ENCODE assay signal across 18 cellular contexts in genomic region chr19:51615991-51616390, GRCh38. TPM values are rescaled to one million over a fixed set of nuclear protein-coding genes. Genes with fewer than 3 reads are reported as not detected.
DNase-seq lines count a peak whose midpoint lies in the region; ATAC-seq, FAIRE-seq and TF ChIP-seq lines count a peak whose summit lies in the region.
"Had no signal": no experiment of that assay in that cellular context is flagged by ENCODE, and none has a peak within 500 bp of the region (broad histone marks: within the 10 kb centered on the region; RNA-seq: fewer than 3 reads in every experiment).

No MANE protein-coding gene starts in this region.

- CTCF ChIA-PET in K562 (lab: Yijun Ruan, JAX; ENCODE audit: low intra/inter-chr PET ratio), result no interaction called here

- no peaks in the 10 kb centered on the region for H3K79me2 ChIP-seq in K562 (ENCODE audit: control insufficient read depth, insufficient read depth, low read length)

- H3K36me3 ChIP-seq in K562 (ENCODE audit: control insufficient read depth, insufficient read depth, low read length), result no peaks in the 10 kb centered on the region
- H3K36me3 ChIP-seq: BLaER1 had no signal

- no peak for TF ChIP-seq POLR2A in K562 (conservative IDR thresholded peaks at IDR 0.05)

- no peak for TF ChIP-seq EP300 in K562 (IDR thresholded peaks at IDR 0.05; ENCODE audit: low read length)

- WGBS in K562 (ENCODE audit: insufficient coverage, low coverage, missing lambda C conversion rate), result 29% methylated on average over 7 of the region's 7 CpGs

- H3K4me2 ChIP-seq in K562 (ENCODE audit: insufficient read depth, low read length), result no peak overlapping the region
- H3K4me2 ChIP-seq: BLaER1 had no signal

- intact Hi-C loops in K562 (cut with micrococcal nuclease), result no loop called here

- H3K9me3 Mint-ChIP-seq in osteocyte (ENCODE audit: unreplicated experiment), result peaks cover 9% of the 10 kb centered on the region
- H3K9me3 Mint-ChIP-seq in type B pancreatic cell, result no peaks in the 10 kb centered on the region
- H3K9me3 Mint-ChIP-seq: HFFc6 had no signal

- peaks cover 13 to 33% of the 10 kb centered on the region in 2 experiments for H3K27me3 ChIP-seq in K562 (ENCODE audit: control insufficient read depth in 2 of 2, insufficient read depth in 2 of 2, low read length in 2 of 2)
- H3K27me3 ChIP-seq: BLaER1 had no signal

- H3K36me3 Mint-ChIP-seq in osteocyte (ENCODE audit: unreplicated experiment) (no peaks in the 10 kb centered on the region), type B pancreatic cell (no peaks in the 10 kb centered on the region)

- no peaks in the 10 kb centered on the region for H3K9me1 ChIP-seq in K562 (ENCODE audit: control insufficient read depth, insufficient read depth, low read length)

- H2AFZ ChIP-seq in K562 (ENCODE audit: low read depth, low read length), result no peak overlapping the region

- H4K20me1 ChIP-seq in K562 (replicated peaks; ENCODE audit: control insufficient read depth, insufficient read depth, low read length), result no peaks in the 10 kb centered on the region
- H4K20me1 ChIP-seq: BLaER1 had no signal

- no peaks in the 10 kb centered on the region for H3K4me1 Mint-ChIP-seq in osteocyte (ENCODE audit: unreplicated experiment)
- no peaks in the 10 kb centered on the region for H3K4me1 Mint-ChIP-seq in type B pancreatic cell (ENCODE audit: unreplicated experiment)

- no peak overlapping the region for H3K4me3 ChIP-seq in K562
- H3K4me3 ChIP-seq: BLaER1, GM12878 had no signal

- TF ChIP-seq CTCF in K562 (IDR thresholded peaks at IDR 0.05 in 2 of 3, conservative IDR thresholded peaks at IDR 0.05 in 1 of 3; ENCODE audit: insufficient read depth in 2 of 3, low read depth in 1 of 3, low read length in 3 of 3), result no peak
- TF ChIP-seq CTCF in osteocyte (IDR thresholded peaks at IDR 0.05), result no peak
- no peak for TF ChIP-seq CTCF in type B pancreatic cell (conservative IDR thresholded peaks at IDR 0.05)

- H3K9me3 ChIP-seq in K562 (replicated peaks; ENCODE audit: control insufficient read depth, insufficient read depth, low read depth, low read length), result no peaks in the 10 kb centered on the region
- H3K9me3 ChIP-seq: BLaER1 had no signal

- H3K4me1 ChIP-seq in K562 (replicated peaks in 1 of 2; ENCODE audit: control insufficient read depth in 2 of 2, insufficient read depth in 2 of 2, low read length in 2 of 2), result no peaks in the 10 kb centered on the region

- H3K4me3 Mint-ChIP-seq in osteocyte (ENCODE audit: unreplicated experiment) (no peak overlapping the region), type B pancreatic cell (no peak overlapping the region)
- H3K4me3 Mint-ChIP-seq: HFFc6 had no signal

- FAIRE-seq in K562 (lab: Jason Lieb, UNC), result no peak
- FAIRE-seq: GM12878, GM18507 had no signal

- H3K27ac Mint-ChIP-seq in osteocyte (ENCODE audit: unreplicated experiment) (no peak overlapping the region), type B pancreatic cell (peak overlapping the region; percentile 17)
- H3K27ac Mint-ChIP-seq: HFFc6 had no signal

- H3K27me3 Mint-ChIP-seq in osteocyte (ENCODE audit: unreplicated experiment), result no peaks in the 10 kb centered on the region
- peaks cover 8% of the 10 kb centered on the region for H3K27me3 Mint-ChIP-seq in type B pancreatic cell

- in situ Hi-C loops in K562 (cut with MboI), result no loop called here

- POLR2A ChIA-PET in K562 (lab: Yijun Ruan, JAX), result interaction anchor here (0.7 to 1.9 kb wide), 2 partner anchors 15 to 571 kb away, joined by 3 to 5 read pairs; no protein-coding TSS in a partner anchor

- H3K9ac ChIP-seq in K562 (ENCODE audit: insufficient read depth in 1 of 2, low read depth in 2 of 2, low read length in 2 of 2), result no peak overlapping the region
- H3K9ac ChIP-seq: BLaER1 had no signal

- no peak for TF ChIP-seq RAD21 in K562 (CRISPR knock-in tag; conservative IDR thresholded peaks at IDR 0.05 in 1 of 2, IDR thresholded peaks at IDR 0.05 in 1 of 2)

- no peak for ATAC-seq in K562
- no peak for ATAC-seq in HG02870 (IDR thresholded peaks at IDR 0.05; ENCODE audit: unreplicated experiment)
- ATAC-seq: GM12878 had no signal

- peak; percentile 30 for DNase-seq in SIG-M5 treated with dmso at 0.1 percent for 504 hours (lab: John Stamatoyannopoulos, UW; ENCODE audit: unreplicated experiment)
- no peak for DNase-seq in SIG-M5 (lab: John Stamatoyannopoulos, UW)
- no peak for DNase-seq in K562 (ENCODE audit: extremely low read depth in 1 of 4, low spot score in 3 of 4)
- peak; percentile 65 for DNase-seq in osteocyte (ENCODE audit: extremely low spot score, unreplicated experiment)
- DNase-seq in type B pancreatic cell (ENCODE audit: extremely low spot score, unreplicated experiment), result no peak
- no peak for DNase-seq in GDM1 (lab: John Stamatoyannopoulos, UW)
- no peak for DNase-seq in NCI-H2081 treated with DMSO at 0.1 percent for 48 hours (lab: John Stamatoyannopoulos, UW)
- DNase-seq: 8988T, AML-193, DMS53, HCEC 1CT, HFFc6 had no signal

- BruUV-seq in K562 (replicated peaks; lab: Mats Ljungman, UMichigan), result no TSS peak

- no peak overlapping the region for H3K27ac ChIP-seq in K562 (ENCODE audit: extremely low read depth, low read depth, low read length)
- H3K27ac ChIP-seq: BLaER1 had no signal

RNA-seq across cellular contexts. Expression of gene SIGLEC5, which starts 14.2 kb away (rescaled TPM):
- not detected in 2 replicates for total RNA-seq in K562 (2011; cell fraction: chromatin; rRNA removed; ENCODE audit: low replicate concordance)
- total RNA-seq in K562 (2011; cell fraction: nucleolus; rRNA removed), result not detected in 2 replicates
- total RNA-seq in K562 (2011; cell fraction: nucleoplasm; rRNA removed), result not detected in 2 replicates
- total RNA-seq in K562 (2014; rRNA removed) (not detected in 2 replicates), K562 (2014; rRNA removed; fragmentation: Illumina TruSeq; extraction: Trizol) (not detected in 2 replicates), K562 (2015; rRNA removed; fragmentation: Illumina TruSeq; extraction: Trizol) (0.14 TPM in 1 of 2 replicates, not detected in the other), K562 (2021) (not detected in 2 replicates), osteocyte (not detected in 2 replicates), type B pancreatic cell (ENCODE audit: low replicate concordance) (not detected in 2 replicates)
- polyA plus RNA-seq in K562 (2011; rRNA removed) (not detected in 2 replicates), K562 (2014; fragmentation: Illumina TruSeq; extraction: Trizol) (not detected in 2 replicates), K562 (2014; fragmentation: Nextera tagmentation; extraction: Ambion mirVana) (not detected), K562 (2014; rRNA removed) (not detected in 2 replicates)
- polyA plus RNA-seq in K562 (2011; cell fraction: cytosol; rRNA removed), result not detected in 2 replicates
- polyA plus RNA-seq in K562 (2011; cell fraction: nucleus; rRNA removed), result not detected in 2 replicates
- polyA plus RNA-seq in K562 (2012), result 0.04 TPM in 1 of 2 replicates, not detected in the other
- polyA minus RNA-seq in K562 (2011; rRNA and poly(A)+ RNA removed), result not detected in 2 replicates
- not detected in 2 replicates for polyA minus RNA-seq in K562 (2011; cell fraction: cytosol; rRNA and poly(A)+ RNA removed)
- polyA minus RNA-seq in K562 (2011; cell fraction: nucleus; rRNA and poly(A)+ RNA removed), result not detected in 2 replicates
- total RNA-seq: H4, HFFc6, HT-29 had no signal

RNA-seq across cellular contexts. Expression of gene SIGLEC14, which starts 30.6 kb away (rescaled TPM):
- not detected in 2 replicates for total RNA-seq in K562 (2011; cell fraction: chromatin; rRNA removed; ENCODE audit: low replicate concordance)
- total RNA-seq in K562 (2011; cell fraction: nucleolus; rRNA removed), result not detected in 2 replicates
- total RNA-seq in K562 (2011; cell fraction: nucleoplasm; rRNA removed), result not detected in 2 replicates
- total RNA-seq in K562 (2014; rRNA removed) (not detected in 2 replicates), K562 (2014; rRNA removed; fragmentation: Illumina TruSeq; extraction: Trizol) (not detected in 2 replicates), K562 (2015; rRNA removed; fragmentation: Illumina TruSeq; extraction: Trizol) (0.19 TPM in 1 of 2 replicates, not detected in the other), K562 (2021) (not detected in 2 replicates), osteocyte (not detected in 2 replicates), type B pancreatic cell (ENCODE audit: low replicate concordance) (not detected in 2 replicates)
- polyA plus RNA-seq in K562 (2011; rRNA removed) (not detected in 2 replicates), K562 (2014; fragmentation: Illumina TruSeq; extraction: Trizol) (not detected in 2 replicates), K562 (2014; fragmentation: Nextera tagmentation; extraction: Ambion mirVana) (not detected), K562 (2014; rRNA removed) (not detected in 2 replicates)
- polyA plus RNA-seq in K562 (2011; cell fraction: cytosol; rRNA removed), result 0.07 TPM in 1 of 2 replicates, not detected in the other
- polyA plus RNA-seq in K562 (2011; cell fraction: nucleus; rRNA removed), result not detected in 2 replicates
- polyA plus RNA-seq in K562 (2012), result 0.22 and 1.0 TPM in 2 replicates
- polyA minus RNA-seq in K562 (2011; rRNA and poly(A)+ RNA removed), result not detected in 2 replicates
- not detected in 2 replicates for polyA minus RNA-seq in K562 (2011; cell fraction: cytosol; rRNA and poly(A)+ RNA removed)
- polyA minus RNA-seq in K562 (2011; cell fraction: nucleus; rRNA and poly(A)+ RNA removed), result not detected in 2 replicates
- total RNA-seq: H4, HFFc6, HT-29 had no signal

RNA-seq across cellular contexts. Expression of gene ZNF175, which starts 44.9 kb away (rescaled TPM):
- 53.3 and 97.8 TPM in 2 replicates for total RNA-seq in K562 (2011; cell fraction: chromatin; rRNA removed; ENCODE audit: low replicate concordance)
- total RNA-seq in K562 (2011; cell fraction: nucleolus; rRNA removed), result 31.9 and 40.5 TPM in 2 replicates
- 60.0 and 79.1 TPM in 2 replicates for total RNA-seq in K562 (2011; cell fraction: nucleoplasm; rRNA removed)
- total RNA-seq in K562 (2014; rRNA removed) (5.8 and 6.6 TPM in 2 replicates), K562 (2014; rRNA removed; fragmentation: Illumina TruSeq; extraction: Trizol) (19.0 and 22.1 TPM in 2 replicates), K562 (2015; rRNA removed; fragmentation: Illumina TruSeq; extraction: Trizol) (13.9 and 14.0 TPM in 2 replicates), K562 (2021) (19.5 and 23.7 TPM in 2 replicates), osteocyte (13.5 and 16.9 TPM in 2 replicates), type B pancreatic cell (ENCODE audit: low replicate concordance) (7.9 and 14.0 TPM in 2 replicates)
- polyA plus RNA-seq in K562 (2011; rRNA removed) (37.1 and 37.9 TPM in 2 replicates), K562 (2014; fragmentation: Illumina TruSeq; extraction: Trizol) (17.5 and 21.4 TPM in 2 replicates), K562 (2014; fragmentation: Nextera tagmentation; extraction: Ambion mirVana) (1 to 10 TPM; 3.7 to 4.4 TPM), K562 (2014; rRNA removed) (11.1 and 12.8 TPM in 2 replicates)
- polyA plus RNA-seq in K562 (2011; cell fraction: cytosol; rRNA removed), result 5.6 and 11.8 TPM in 2 replicates
- 40.2 and 52.7 TPM in 2 replicates for polyA plus RNA-seq in K562 (2011; cell fraction: nucleus; rRNA removed)
- 23.6 and 33.7 TPM in 2 replicates for polyA plus RNA-seq in K562 (2012)
- 38.3 and 54.3 TPM in 2 replicates for polyA minus RNA-seq in K562 (2011; rRNA and poly(A)+ RNA removed)
- polyA minus RNA-seq in K562 (2011; cell fraction: cytosol; rRNA and poly(A)+ RNA removed), result 13.5 and 26.7 TPM in 2 replicates
- polyA minus RNA-seq in K562 (2011; cell fraction: nucleus; rRNA and poly(A)+ RNA removed), result 19.4 and 42.9 TPM in 2 replicates

Comparison
In these comparisons a context has a peak if more than half of its experiments do, and no peak if none do; other contexts are left out.
1. DNase-seq: peak in SIG-M5 treated with dmso at 0.1 percent for 504 hours (single experiment) and osteocyte (single experiment); none in SIG-M5 (single experiment), K562 (0 of 4), type B pancreatic cell (single experiment), GDM1 (single experiment) and NCI-H2081 treated with DMSO at 0.1 percent for 48 hours (single experiment).